25 cellular contexts compared by ENCODE assay signal in the genomic region with DNA sequence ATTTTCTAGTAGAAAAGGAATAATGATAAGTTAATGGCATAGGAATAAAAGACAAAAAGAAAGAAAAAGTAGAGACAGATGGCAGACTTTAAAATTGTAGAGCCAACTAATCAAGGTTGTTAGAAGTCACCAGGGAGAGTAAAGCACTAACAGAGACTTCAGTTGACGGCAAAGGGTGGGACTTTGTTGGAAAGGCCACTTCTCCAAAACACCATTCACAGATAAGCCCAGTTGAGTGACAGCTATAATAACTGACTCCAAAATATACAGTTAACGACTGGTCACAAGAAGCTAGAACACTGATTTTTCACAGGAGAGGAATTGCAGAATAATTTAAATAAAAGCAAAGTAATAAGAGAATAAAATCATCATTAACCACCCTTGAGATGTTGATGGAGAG. TPM values are rescaled to one million over a fixed set of nuclear protein-coding genes. Genes with fewer than 3 reads are reported as not detected.
"Had no signal": no experiment of that assay in that cellular context is flagged by ENCODE, and none has a peak within 500 bp of the region (broad histone marks: within the 10 kb centered on the region; RNA-seq: fewer than 3 reads in every experiment).

No MANE protein-coding gene starts in this region.

- H3K36me3 ChIP-seq: lower lobe of right lung, pancreas, prostate gland, right lobe of liver, stomach, thyroid gland, transverse colon, upper lobe of left lung, vagina had no signal

- H3K9me3 ChIP-seq: lower lobe of right lung, pancreas, prostate gland, right lobe of liver, stomach, testis, thyroid gland, transverse colon, upper lobe of left lung, vagina had no signal

- H3K27ac ChIP-seq: hepatocyte, lower lobe of right lung, pancreas, prostate gland, right lobe of liver, skin epidermis, stomach, testis, thyroid gland, transverse colon, upper lobe of left lung, vagina had no signal

- H3K4me2 ChIP-seq: hepatocyte had no signal

- H3K4me1 ChIP-seq: lower lobe of right lung, prostate gland, right lobe of liver, stomach, testis, thyroid gland, transverse colon, upper lobe of left lung, vagina had no signal

- H3K27me3 ChIP-seq: hepatocyte, pancreas, right lobe of liver, stomach, testis, thyroid gland, transverse colon, upper lobe of left lung, vagina had no signal

- DNase-seq: islet precursor cell; lower lobe of right lung; mammary epithelial cell; mesenchymal stem cell; naive thymus-derived CD8-positive, alpha-beta T cell; nucleus accumbens; pancreas; posterior cingulate gyrus; retina; right lobe of liver; stimulated activated CD4-positive, alpha-beta T cell treated with anti-CD3 and anti-CD28 coated beads, Interleukin-12 subunit alpha, Interleukin-12 subunit beta, amount 100 ng/mL, for 4 hours; stimulated activated CD4-positive, alpha-beta T cell treated with anti-CD3 and anti-CD28 coated beads, Interleukin-15, amount 100 ng/mL, for 24 hours; stimulated activated CD4-positive, alpha-beta T cell treated with anti-CD3 and anti-CD28 coated beads, Interleukin-2, amount 100 ng/mL, for 24 hours; stimulated activated CD4-positive, alpha-beta T cell treated with anti-CD3 and anti-CD28 coated beads, Interleukin-4, amount 100 ng/mL, for 1 hour; stimulated activated naive B cell treated with anti-CD40 and anti-IgM and Interleukin-4, amounts not matched to agents 10 μg/mL and 1 μg/mL and 100 μg/mL, for 72 hours; stimulated activated naive CD8-positive, alpha-beta T cell treated with anti-CD3 and anti-CD28 coated beads, Interleukin-15, Interleukin-2, amounts not matched to agents 100 U/mL and 50 U/mL, for 24 hours; stomach; testis; thyroid gland; transverse colon; upper lobe of left lung had no signal

- H3K4me3 ChIP-seq: hepatocyte, lower lobe of right lung, pancreas, prostate gland, right lobe of liver, skin epidermis, stomach, testis, thyroid gland, transverse colon, upper lobe of left lung, vagina had no signal

- ATAC-seq: lower lobe of right lung; naive thymus-derived CD8-positive, alpha-beta T cell; pancreas; right lobe of liver; stimulated activated naive B cell treated with anti-CD40 and anti-IgM and Interleukin-4, amounts not matched to agents 10 μg/mL and 1 μg/mL and 100 μg/mL, for 72 hours; stimulated activated naive CD8-positive, alpha-beta T cell treated with anti-CD3 and anti-CD28 coated beads, Interleukin-15, Interleukin-2, amounts not matched to agents 100 U/mL and 50 U/mL, for 24 hours had no signal

- H2AFZ ChIP-seq: hepatocyte had no signal

RNA-seq across cellular contexts. Expression of a gene that starts 16.0 kb away (rescaled TPM):
- total RNA-seq: naive thymus-derived CD8-positive, alpha-beta T cell had no signal
